In the genomic region with DNA sequence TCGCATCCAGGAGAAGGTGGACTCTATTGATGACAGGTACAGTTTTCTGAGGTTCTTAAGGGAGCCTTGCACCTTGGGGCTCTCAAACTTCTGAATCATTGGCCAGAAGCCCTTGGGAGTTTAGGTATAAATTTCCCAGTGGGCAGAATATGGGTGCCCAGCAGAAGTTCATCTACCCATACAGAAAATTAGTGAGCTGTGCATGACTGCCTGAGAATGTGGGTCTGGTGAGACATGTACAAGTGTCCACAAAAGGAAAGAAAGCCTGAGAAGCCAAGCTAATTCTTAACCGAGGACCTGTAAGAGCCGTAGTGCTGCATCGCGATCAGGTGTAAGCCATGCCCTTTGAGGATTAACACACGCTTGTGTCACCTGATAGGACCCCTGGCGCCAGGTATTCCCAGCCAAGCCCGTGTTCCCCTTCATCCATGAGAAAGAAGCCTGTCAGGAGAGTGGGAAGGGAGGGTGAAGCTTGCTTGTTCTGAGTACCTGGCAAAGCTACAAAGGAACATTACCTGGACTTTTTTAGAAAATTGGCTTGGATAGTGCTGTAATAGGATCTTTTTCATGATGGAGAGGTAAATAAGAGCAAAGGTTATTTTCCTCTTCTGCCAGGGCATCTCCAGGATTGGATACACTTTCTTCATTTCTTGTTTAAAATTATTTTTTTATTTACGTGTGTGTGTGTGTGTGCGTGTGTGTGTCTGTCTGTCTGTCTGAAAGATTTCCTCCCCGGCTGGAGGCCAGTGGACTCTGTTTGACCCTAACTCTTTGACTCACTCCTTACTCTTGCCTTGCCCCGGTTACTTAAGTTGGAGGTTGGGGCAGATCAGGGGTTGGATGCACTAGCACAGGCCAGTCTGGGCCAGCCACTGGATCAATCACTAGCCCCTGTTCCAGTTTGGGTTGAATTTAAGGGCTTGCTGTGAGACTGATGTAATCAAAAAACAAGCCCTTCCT, we compare ENCODE assay signal across 9 cellular contexts.
DNase-seq lines count a peak whose midpoint lies in the region; ATAC-seq and TF ChIP-seq lines count a peak whose summit lies in the region.
"Had no signal": no experiment of that assay in that cellular context is flagged by ENCODE, and none has a peak within 500 bp of the region (broad histone marks: within the 10 kb centered on the region; RNA-seq: fewer than 3 reads in every experiment).

No MANE protein-coding gene starts in this region.

- no peak overlapping the region for H3K4me2 ChIP-seq in mesenchymal stem cell (ENCODE audit: low read length, poor library complexity, severe bottlenecking)

- no peak overlapping the region for H2BK120ac ChIP-seq in mesenchymal stem cell (ENCODE audit: low read depth, low read length)

- H3K4me1 ChIP-seq in left ventricle myocardium inferior (peaks cover 100% of the 10 kb centered on the region), mesenchymal stem cell (ENCODE audit: control insufficient read depth, insufficient read depth, low read depth, low read length) (peaks cover 30% of the 10 kb centered on the region)

- no peak overlapping the region for H2BK15ac ChIP-seq in mesenchymal stem cell (ENCODE audit: low read depth, poor library complexity, severe bottlenecking)

- peak overlapping the region in 1 of 2 experiments; percentile 10 for H2BK12ac ChIP-seq in mesenchymal stem cell (ENCODE audit: low read length in 2 of 2)

- no peaks in the 10 kb centered on the region for H3K9me3 ChIP-seq in left ventricle myocardium inferior (replicated peaks)
- H3K9me3 ChIP-seq in mesenchymal stem cell (ENCODE audit: control insufficient read depth, low read length) = no peaks in the 10 kb centered on the region

- no peak overlapping the region for H3K9ac ChIP-seq in mesenchymal stem cell (ENCODE audit: low read length)

- H3K27me3 ChIP-seq in left ventricle myocardium inferior (ENCODE audit: low read depth) (no peaks in the 10 kb centered on the region), mesenchymal stem cell (ENCODE audit: control insufficient read depth in 1 of 2, insufficient read depth in 1 of 2, low read length in 2 of 2) (no peaks in the 10 kb centered on the region)

- no peak overlapping the region for H3K4me3 ChIP-seq in left ventricle myocardium inferior
- no peak overlapping the region for H3K4me3 ChIP-seq in cardiac fibroblast (replicated peaks in 1 of 2; ENCODE audit: low read depth in 2 of 2, low read length in 2 of 2)
- H3K4me3 ChIP-seq in mesenchymal stem cell (ENCODE audit: insufficient read depth in 1 of 2, low read depth in 1 of 2, low read length in 2 of 2) = no peak overlapping the region

- 89% methylated on average over 12 of the region's 12 CpGs for WGBS in mesenchymal stem cell

- peak overlapping the region in 1 of 2 experiments; percentile 13 for H3K18ac ChIP-seq in mesenchymal stem cell (ENCODE audit: low read depth in 1 of 2, low read length in 2 of 2)

- H3K23ac ChIP-seq in mesenchymal stem cell (ENCODE audit: low read length in 2 of 2) = peak overlapping the region in 1 of 2 experiments; percentile 23

- TF ChIP-seq CTCF in left ventricle myocardium inferior (IDR thresholded peaks at IDR 0.05; ENCODE audit: borderline replicate concordance) (no peak), cardiac fibroblast (IDR thresholded peaks at IDR 0.05; ENCODE audit: low read depth, low read length) (no peak)

- no peak overlapping the region for H3K14ac ChIP-seq in mesenchymal stem cell (ENCODE audit: low read length in 2 of 2)

- peaks cover 11% of the 10 kb centered on the region for H3K79me1 ChIP-seq in mesenchymal stem cell (replicated peaks; ENCODE audit: low read length, poor library complexity, severe bottlenecking)

- H2BK5ac ChIP-seq in mesenchymal stem cell (ENCODE audit: low read depth, low read length, poor library complexity, severe bottlenecking) = no peak overlapping the region

- H4K91ac ChIP-seq in mesenchymal stem cell (ENCODE audit: low read length) = no peak overlapping the region

- H2AFZ ChIP-seq in mesenchymal stem cell (ENCODE audit: low read depth, low read length) = no peak overlapping the region

- H3K27ac ChIP-seq in left ventricle myocardium inferior (replicated peaks) (peak overlapping the region; percentile 90), mesenchymal stem cell (ENCODE audit: low read length, poor library complexity, severe bottlenecking) (peak overlapping the region; percentile 48)

- H3K36me3 ChIP-seq in left ventricle myocardium inferior (peaks cover 77% of the 10 kb centered on the region), mesenchymal stem cell (ENCODE audit: control insufficient read depth in 1 of 2, insufficient read depth in 2 of 2, low read depth in 1 of 2, low read length in 2 of 2) (peaks cover 46 to 84% of the 10 kb centered on the region in 2 experiments)

- H4K8ac ChIP-seq in mesenchymal stem cell (ENCODE audit: low read length) = no peak overlapping the region

- no peak overlapping the region for H3K4ac ChIP-seq in mesenchymal stem cell (ENCODE audit: low read depth in 1 of 2, low read length in 2 of 2)

- intact Hi-C loops in left ventricle myocardium inferior (cut with micrococcal nuclease) (loop anchor here (10.0 kb wide), 1 partner anchor 108 kb away; no protein-coding TSS in a partner anchor), Right ventricle myocardium superior (cut with DNase I) (loop anchor here (10.0 kb wide), 2 partner anchors 108 to 178 kb away; a partner anchor contains a TSS)

- DNase-seq in left ventricle myocardium inferior (no peak), Right ventricle myocardium superior (no peak), cardiac fibroblast (ENCODE audit: low read depth in 2 of 2) (peak; percentile 82 to 96), mesenchymal stem cell (peak; percentile 68), mucosa of gallbladder (ENCODE audit: low spot score) (no peak), SK-N-DZ (ENCODE audit: low spot score) (no peak)
- no peak for DNase-seq in effector CD4-positive, alpha-beta T cell
- DNase-seq in stimulated activated CD4-positive, alpha-beta T cell treated with anti-CD3 and anti-CD28 coated beads, Interleukin-4, amount 100 ng/mL, for 1 hour = no peak
- DNase-seq: NCI-H446 had no signal

- peak overlapping the region; percentile 63 for H2AK5ac ChIP-seq in mesenchymal stem cell (ENCODE audit: low read length, severe bottlenecking)

- no peak for ATAC-seq in Right ventricle myocardium superior (ENCODE audit: poor library complexity)

Comparison
In these comparisons a context has a peak if more than half of its experiments do, and no peak if none do; other contexts are left out.
1. DNase-seq: peak in cardiac fibroblast (2 of 2) and mesenchymal stem cell (single experiment); none in left ventricle myocardium inferior (single experiment), Right ventricle myocardium superior (single experiment), effector CD4-positive, alpha-beta T cell (single experiment), mucosa of gallbladder (single experiment), stimulated activated CD4-positive, alpha-beta T cell treated with anti-CD3 and anti-CD28 coated beads, Interleukin-4, amount 100 ng/mL, for 1 hour (single experiment) and SK-N-DZ (single experiment).